ENCODE assay signal across 18 cellular contexts in the genomic region with DNA sequence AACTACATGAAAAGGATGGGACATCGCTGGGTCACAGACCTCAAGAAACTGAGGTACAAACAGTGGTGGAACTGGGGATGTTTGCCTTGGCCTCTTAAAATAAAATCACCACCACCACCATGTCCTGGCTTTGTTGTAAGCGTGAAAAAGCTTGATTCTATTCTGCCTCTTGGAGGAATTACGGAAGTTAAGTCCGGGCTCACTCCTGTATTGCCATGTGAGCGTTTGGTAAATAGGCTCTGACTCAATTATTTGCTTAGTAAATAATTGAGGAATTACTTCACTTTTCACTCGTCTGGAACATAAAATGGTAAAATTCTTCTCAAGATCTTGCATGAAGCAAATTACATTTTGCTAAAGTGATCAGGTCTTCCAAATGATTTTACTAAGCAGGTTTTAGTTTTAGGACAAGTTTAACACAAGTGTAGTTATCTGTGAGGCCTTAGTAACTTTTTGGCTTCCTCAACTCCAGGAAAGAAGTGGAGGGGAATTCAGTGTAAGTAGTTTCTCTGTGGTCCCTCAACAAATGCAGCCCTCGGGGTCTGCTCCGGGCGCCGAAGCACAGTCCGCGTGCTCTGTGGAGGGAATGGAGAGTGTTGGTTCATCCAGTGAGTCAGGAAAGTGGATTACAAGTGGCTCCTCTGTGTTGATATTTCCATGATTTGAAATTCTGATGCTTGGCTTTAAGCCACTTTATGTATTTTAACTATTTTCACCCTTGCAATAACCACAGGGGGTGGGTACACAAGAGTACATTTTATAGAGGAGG. TPM values are rescaled to one million over a fixed set of nuclear protein-coding genes. Genes with fewer than 3 reads are reported as not detected.
A peak's percentile ranks its signal among the peaks of the same experiment; 100 is the strongest.
DNase-seq lines count a peak whose midpoint lies in the region; ATAC-seq, FAIRE-seq and TF ChIP-seq lines count a peak whose summit lies in the region.
"Had no signal": no experiment of that assay in that cellular context is flagged by ENCODE, and none has a peak within 500 bp of the region (broad histone marks: within the 10 kb centered on the region; RNA-seq: fewer than 3 reads in every experiment).

No MANE protein-coding gene starts in this region.

- DNase-seq in DMS79 treated with DMSO at 0.1 percent for 48 hours (lab: John Stamatoyannopoulos, UW), result peak; percentile 71
- DNase-seq in bronchial epithelial cell (ENCODE audit: low read depth), result peak; percentile 86
- DNase-seq in right lobe of liver, result no peak
- DNase-seq in cortex of kidney (lab: John Stamatoyannopoulos, UW), result no peak
- no peak for DNase-seq in NCI-H1105 treated with DMSO at 0.1 percent for 48 hours (lab: John Stamatoyannopoulos, UW)
- no peak for DNase-seq in posterior cingulate gyrus
- DNase-seq in T-helper 1 cell, result no peak
- DNase-seq: AML-193, GF-D8, KG1, MV-4-11, NCI-H1417, NCI-H1930, NCI-H524 treated with DMSO at 0.1 percent for 48 hours, SJCRH30 had no signal

- peak; percentile 70 to 76 (median 70) for ATAC-seq in right lobe of liver
- ATAC-seq: GM12878, GM23338 had no signal

- no peak for FAIRE-seq in bronchial epithelial cell (lab: Jason Lieb, UNC)
- FAIRE-seq: GM12878 had no signal

- H3K36me3 ChIP-seq in bronchial epithelial cell (ENCODE audit: control insufficient read depth, insufficient read depth, low read length), result no peaks in the 10 kb centered on the region
- no peaks in the 10 kb centered on the region for H3K36me3 ChIP-seq in right lobe of liver
- H3K36me3 ChIP-seq: SJCRH30 had no signal

- H3K27ac ChIP-seq in right lobe of liver, result peak overlapping the region; percentile 69 to 86 (median 74)
- H3K27ac ChIP-seq: RWPE1, SJCRH30 had no signal

- TF ChIP-seq POLR2A in right lobe of liver (IDR thresholded peaks at IDR 0.05), result no peak

- intact Hi-C loops in right lobe of liver (cut with DNase I), result loop anchor here in 1 of 2 donors (10.0 kb wide), 1 partner anchor 308 kb away; no protein-coding TSS in a partner anchor
- intact Hi-C loops in posterior cingulate gyrus (cut with DNase I), result no loop called here

- 39% methylated on average over 11 of the region's 12 CpGs for WGBS in right lobe of liver (ENCODE audit: insufficient coverage, low coverage, low lambda C conversion rate, missing lambda C conversion rate)

- TF ChIP-seq CTCF in bronchial epithelial cell (IDR thresholded peaks at IDR 0.05; ENCODE audit: insufficient read depth, low read length, severe bottlenecking) (no peak), right lobe of liver (IDR thresholded peaks at IDR 0.05) (no peak)

- H3K9me3 ChIP-seq in right lobe of liver, result no peaks in the 10 kb centered on the region
- H3K9me3 ChIP-seq: SJCRH30 had no signal

- H3K4me1 ChIP-seq in right lobe of liver, result peaks cover 0 to 44% (median 19%) of the 10 kb centered on the region in 4 donors
- H3K4me1 ChIP-seq: SJCRH30 had no signal

- no peaks in the 10 kb centered on the region for H3K27me3 ChIP-seq in bronchial epithelial cell (ENCODE audit: control insufficient read depth, insufficient read depth, low read length)
- H3K27me3 ChIP-seq in right lobe of liver, result no peaks in the 10 kb centered on the region
- H3K27me3 ChIP-seq: SJCRH30 had no signal

- no peak overlapping the region for H3K4me3 ChIP-seq in bronchial epithelial cell (ENCODE audit: low read depth, low read length)
- H3K4me3 ChIP-seq in right lobe of liver, result peak overlapping the region in 2 of 3 donors; percentile 14 to 24
- H3K4me3 ChIP-seq: GM12878, GM23338, SJCRH30 had no signal

RNA-seq across cellular contexts. Expression of gene IYD, which starts 23.8 kb away (rescaled TPM):
- not detected in 2 replicates for total RNA-seq in bronchial epithelial cell
- total RNA-seq in right lobe of liver, result 10 to 100 TPM in 5 of 6 experiments, 1 to 10 TPM in 1; 5.8 to 21.6 (median 16.1) TPM
- total RNA-seq: GM12878, GM23338, SJCRH30 had no signal

Comparison
In these comparisons a context has a peak if more than half of its experiments do, and no peak if none do; other contexts are left out.
1. DNase-seq: peak in DMS79 treated with DMSO at 0.1 percent for 48 hours (single experiment) and bronchial epithelial cell (single experiment); none in right lobe of liver (0 of 3), cortex of kidney (single experiment), NCI-H1105 treated with DMSO at 0.1 percent for 48 hours (single experiment), posterior cingulate gyrus (0 of 10) and T-helper 1 cell (0 of 5).